Comparison of ENCODE assay signal across 18 cellular contexts in genomic region chr7:148819697-148820332, GRCh38.
DNase-seq lines count a peak whose midpoint lies in the region; TF ChIP-seq lines count a peak whose summit lies in the region.
"Had no signal": no experiment of that assay in that cellular context is flagged by ENCODE, and none has a peak within 500 bp of the region (broad histone marks: within the 10 kb centered on the region; RNA-seq: fewer than 3 reads in every experiment).

No MANE protein-coding gene starts in this region.

- H3K4me1 ChIP-seq in breast epithelium (no peaks in the 10 kb centered on the region), smooth muscle cell (ENCODE audit: low read depth) (no peaks in the 10 kb centered on the region)

- no peaks in the 10 kb centered on the region for H3F3A ChIP-seq in smooth muscle cell (ENCODE audit: low read depth)

- intact Hi-C loops in MCF 10A (cut with micrococcal nuclease) (no loop called here), breast epithelium (cut with DNase I; ENCODE audit: low total_unique reads) (no loop called here)

- H3K4me3 ChIP-seq in breast epithelium (no peak overlapping the region), SK-N-MC (no peak overlapping the region), fibroblast of mammary gland (ENCODE audit: control insufficient read depth, low read depth, low read length) (no peak overlapping the region), smooth muscle cell (no peak overlapping the region)
- H3K4me3 ChIP-seq: adrenal gland had no signal

- H3K4me2 ChIP-seq in smooth muscle cell, result peak overlapping the region; percentile 26

- H3K9me3 Mint-ChIP-seq in MCF 10A (ENCODE audit: unreplicated experiment), result no peaks in the 10 kb centered on the region
- H3K9me3 Mint-ChIP-seq: activated T-helper 1 cell treated with anti-CD3 and anti-CD28 coated beads, Interleukin-12 subunit alpha, Interleukin-12 subunit beta, Interleukin-2, Interleukin-4 antibody, amounts not matched to agents 30 ng/mL and 10 ng/mL and 1 ng/mL, durations not matched to agents 14 hours and 24 hours and 36 hours; memory B cell; T-helper 2 cell treated with Interferon-gamma antibody and Interleukin-4, amounts not matched to agents 5 μg/mL and 100 μg/mL, for 36 hours had no signal

- H3K36me3 ChIP-seq in breast epithelium (no peaks in the 10 kb centered on the region), SK-N-MC (ENCODE audit: insufficient read depth, low read length) (peaks cover 90% of the 10 kb centered on the region), smooth muscle cell (ENCODE audit: low read depth) (no peaks in the 10 kb centered on the region)
- H3K36me3 ChIP-seq: adrenal gland had no signal

- no peaks in the 10 kb centered on the region for H3K9me3 ChIP-seq in breast epithelium
- H3K9me3 ChIP-seq in SK-N-MC (ENCODE audit: low read depth, low read length), result no peaks in the 10 kb centered on the region
- no peaks in the 10 kb centered on the region for H3K9me3 ChIP-seq in smooth muscle cell (replicated peaks; ENCODE audit: low read depth)
- H3K9me3 ChIP-seq: adrenal gland had no signal

- no peaks in the 10 kb centered on the region for H3K27me3 Mint-ChIP-seq in MCF 10A (ENCODE audit: insufficient read depth, unreplicated experiment)
- H3K27me3 Mint-ChIP-seq: memory B cell had no signal

- TF ChIP-seq CTCF in MCF 10A (IDR thresholded peaks at IDR 0.05; ENCODE audit: unreplicated experiment) (no peak), breast epithelium (IDR thresholded peaks at IDR 0.05) (no peak), fibroblast of mammary gland (conservative IDR thresholded peaks at IDR 0.05; ENCODE audit: control insufficient read depth, insufficient read depth, low read depth, low read length) (no peak), smooth muscle cell (IDR thresholded peaks at IDR 0.05; ENCODE audit: borderline replicate concordance, insufficient read depth, poor library complexity, severe bottlenecking) (no peak), GM13976 (IDR thresholded peaks at IDR 0.05; ENCODE audit: borderline replicate concordance, control extremely low read depth, extremely low read depth, insufficient read depth, missing control alignments) (no peak)

- H3K27ac Mint-ChIP-seq in MCF 10A (ENCODE audit: low read depth, unreplicated experiment), result peak overlapping the region; percentile 23
- H3K27ac Mint-ChIP-seq: activated T-helper 1 cell treated with anti-CD3 and anti-CD28 coated beads, Interleukin-12 subunit alpha, Interleukin-12 subunit beta, Interleukin-2, Interleukin-4 antibody, amounts not matched to agents 30 ng/mL and 10 ng/mL and 1 ng/mL, durations not matched to agents 14 hours and 24 hours and 36 hours; memory B cell; T-helper 2 cell treated with Interferon-gamma antibody and Interleukin-4, amounts not matched to agents 5 μg/mL and 100 μg/mL, for 36 hours had no signal

- no peak for DNase-seq in MCF 10A (ENCODE audit: unreplicated experiment)
- no peak for DNase-seq in breast epithelium (ENCODE audit: low spot score in 2 of 2)
- no peak for DNase-seq in SK-N-MC (ENCODE audit: low read depth, low spot score)
- peak; percentile 45 for DNase-seq in fibroblast of mammary gland (ENCODE audit: low read depth)
- no peak for DNase-seq in smooth muscle cell (lab: John Stamatoyannopoulos, UW; ENCODE audit: unreplicated experiment)
- no peak for DNase-seq in HUDEP-2 (lab: John Stamatoyannopoulos, UW; ENCODE audit: unreplicated experiment in 76 of 76)
- DNase-seq in GM13976 (ENCODE audit: low spot score), result no peak
- DNase-seq in SHP77 treated with DMSO at 0.1 percent for 48 hours (lab: John Stamatoyannopoulos, UW), result no peak
- DNase-seq: activated CD4-positive, alpha-beta T cell treated with anti-CD3 and anti-CD28 coated beads for 48 hours; adrenal gland; Calu3; NCI-H2029; NCI-H748 treated with DMSO at 0.1 percent for 48 hours; nucleus accumbens; small intestine had no signal

- H3K4me3 Mint-ChIP-seq in MCF 10A (ENCODE audit: unreplicated experiment), result no peak overlapping the region
- H3K4me3 Mint-ChIP-seq: activated T-helper 1 cell treated with anti-CD3 and anti-CD28 coated beads, Interleukin-12 subunit alpha, Interleukin-12 subunit beta, Interleukin-2, Interleukin-4 antibody, amounts not matched to agents 30 ng/mL and 10 ng/mL and 1 ng/mL, durations not matched to agents 14 hours and 24 hours and 36 hours; memory B cell; T-helper 2 cell treated with Interferon-gamma antibody and Interleukin-4, amounts not matched to agents 5 μg/mL and 100 μg/mL, for 36 hours had no signal

- in situ Hi-C loops in GM13976 (cut with MboI; ENCODE audit: low sequenced_read_pairs, unreplicated experiment), result no loop called here

- CTCF ChIA-PET in MCF 10A (lab: Yijun Ruan, JAX), result interaction anchor here (0.5 to 0.7 kb wide), 3 partner anchors 26 to 707 kb away, joined by 3 to 4 read pairs (median 4); no protein-coding TSS in a partner anchor

- H3K79me2 ChIP-seq in smooth muscle cell (ENCODE audit: low read depth), result no peaks in the 10 kb centered on the region

- H4K20me1 ChIP-seq in smooth muscle cell (ENCODE audit: low read depth), result no peaks in the 10 kb centered on the region

- H3K4me1 Mint-ChIP-seq in MCF 10A (ENCODE audit: insufficient read depth, unreplicated experiment), result peaks cover 12% of the 10 kb centered on the region

- H3K9ac ChIP-seq in SK-N-MC (ENCODE audit: insufficient read length), result peak overlapping the region; percentile 1
- H3K9ac ChIP-seq in smooth muscle cell (ENCODE audit: low read depth), result no peak overlapping the region

- no TSS peak for BruUV-seq in MCF 10A (replicated peaks; lab: Mats Ljungman, UMichigan)

- WGBS in smooth muscle cell (ENCODE audit: low lambda C conversion rate), result 61% methylated on average over 6 of the region's 6 CpGs

- H3K27ac ChIP-seq in breast epithelium (no peak overlapping the region), SK-N-MC (peak overlapping the region; percentile 79), smooth muscle cell (ENCODE audit: low read depth) (peak overlapping the region; percentile 1)
- H3K27ac ChIP-seq: adrenal gland had no signal

- no peak overlapping the region for H2AFZ ChIP-seq in smooth muscle cell (ENCODE audit: low read depth)

- peaks cover 43% of the 10 kb centered on the region for H3K36me3 Mint-ChIP-seq in MCF 10A (ENCODE audit: insufficient read depth, unreplicated experiment)
- H3K36me3 Mint-ChIP-seq: memory B cell had no signal

- TF ChIP-seq POLR2A in breast epithelium (IDR thresholded peaks at IDR 0.05), result no peak

- POLR2A ChIA-PET in MCF 10A (lab: Yijun Ruan, JAX), result interaction anchor here (0.6 to 1.5 kb wide), 4 partner anchors 10 to 565 kb away, joined by 3 to 5 read pairs (median 3); no protein-coding TSS in a partner anchor

- H3K27me3 ChIP-seq in breast epithelium (no peaks in the 10 kb centered on the region), smooth muscle cell (ENCODE audit: low read depth) (no peaks in the 10 kb centered on the region)
- H3K27me3 ChIP-seq: adrenal gland had no signal

Comparison
In these comparisons a context has a peak if more than half of its experiments do, and no peak if none do; other contexts are left out.
1. H3K27ac ChIP-seq: peak in SK-N-MC (single experiment) and smooth muscle cell (single experiment); none in breast epithelium (0 of 2).